ENCODE assay signal across 5 cellular contexts in the genomic region with DNA sequence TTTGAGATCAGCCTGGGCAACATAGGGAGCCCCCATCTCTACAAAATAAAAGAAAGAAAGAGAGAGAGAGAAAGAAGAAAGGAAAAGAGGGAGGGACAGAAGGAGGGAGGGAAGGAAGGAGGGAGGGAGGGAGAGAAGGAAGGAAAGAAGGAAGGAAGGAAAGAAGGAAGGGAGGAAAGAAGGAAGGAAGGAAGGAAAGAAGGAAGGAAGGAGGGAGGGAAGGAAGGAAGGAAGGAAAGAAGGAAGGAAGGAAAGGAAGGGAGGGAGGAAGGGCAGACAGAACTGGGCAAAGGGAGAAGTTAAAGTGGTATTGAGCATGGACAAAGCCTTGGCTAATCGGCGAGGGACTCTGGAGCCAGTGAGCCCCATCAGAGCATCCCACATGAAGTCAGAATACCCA. TPM values are rescaled to one million over a fixed set of nuclear protein-coding genes. Genes with fewer than 3 reads are reported as not detected.
"Had no signal": no experiment of that assay in that cellular context is flagged by ENCODE, and none has a peak within 500 bp of the region (broad histone marks: within the 10 kb centered on the region; RNA-seq: fewer than 3 reads in every experiment).

No MANE protein-coding gene starts in this region.

RNA-seq across cellular contexts. Expression of a gene that starts 15.9 kb away (rescaled TPM):
- total RNA-seq: activated B cell treated with CpG ODN at 0.5 μM for 24 hours; activated CD4-positive, alpha-beta T cell treated with anti-CD3 and anti-CD28 coated beads for 36 hours; activated CD8-positive, alpha-beta memory T cell treated with anti-CD3 and anti-CD28 coated beads for 36 hours; activated CD8-positive, alpha-beta T cell treated with anti-CD3 and anti-CD28 coated beads for 36 hours; WTC11 had no signal
